ENCODE assay signal across 1 cellular context in genomic region chr1:245878585-245878984, GRCh38.
TF ChIP-seq lines count a peak whose summit lies in the region.

No MANE protein-coding gene starts in this region.

TF ChIP-seq in IMR-90, 13 proteins besides CTCF, POLR2A, EP300 and RAD21 (continued from another document):
- TF ChIP-seq ELK1 (IDR thresholded peaks at IDR 0.05; ENCODE audit: borderline replicate concordance, low read depth, low read length) (no peak), USF2 (IDR thresholded peaks at IDR 0.05; ENCODE audit: low read depth, low read length) (no peak), NFE2L2 (IDR thresholded peaks at IDR 0.05; ENCODE audit: low read depth, low read length) (no peak), MXI1 (IDR thresholded peaks at IDR 0.05; ENCODE audit: borderline replicate concordance, low read depth, low read length) (no peak), MAFK (IDR thresholded peaks at IDR 0.05; ENCODE audit: low read depth, low read length) (no peak), BHLHE40 (IDR thresholded peaks at IDR 0.05; ENCODE audit: low read depth, low read length) (no peak), RFX5 (IDR thresholded peaks at IDR 0.05; ENCODE audit: low read depth, low read length) (no peak), RCOR1 (IDR thresholded peaks at IDR 0.05; ENCODE audit: insufficient replicate concordance, low read length) (no peak)
